18 cellular contexts compared by ENCODE assay signal in genomic region chr9:122246666-122247065, GRCh38. TPM values are rescaled to one million over a fixed set of nuclear protein-coding genes. Genes with fewer than 3 reads are reported as not detected.
DNase-seq lines count a peak whose midpoint lies in the region; ATAC-seq and TF ChIP-seq lines count a peak whose summit lies in the region.
"Had no signal": no experiment of that assay in that cellular context is flagged by ENCODE, and none has a peak within 500 bp of the region (broad histone marks: within the 10 kb centered on the region; RNA-seq: fewer than 3 reads in every experiment).

No MANE protein-coding gene starts in this region.

- H3K4me3 ChIP-seq in LNCaP clone FGC (ENCODE audit: low read depth, low read length) = no peak overlapping the region
- H3K4me3 ChIP-seq: BLaER1 had no signal

- H3K9me3 Mint-ChIP-seq in immature natural killer cell = no peaks in the 10 kb centered on the region
- H3K9me3 Mint-ChIP-seq: H9 had no signal

- peak overlapping the region; percentile 52 for H3K27ac ChIP-seq in VCaP
- H3K27ac ChIP-seq: BLaER1 had no signal

- no peak overlapping the region for H3K27ac Mint-ChIP-seq in immature natural killer cell
- H3K27ac Mint-ChIP-seq: CD4-positive, CD25-positive, alpha-beta regulatory T cell; H9 had no signal

- no peak for ATAC-seq in HG02588 (IDR thresholded peaks at IDR 0.05; ENCODE audit: unreplicated experiment)

- H3K4me1 Mint-ChIP-seq in immature natural killer cell = peaks cover 0 to 4% of the 10 kb centered on the region in 2 donors
- H3K4me1 Mint-ChIP-seq: H9 had no signal

- no peak overlapping the region for H3K4me3 Mint-ChIP-seq in immature natural killer cell
- H3K4me3 Mint-ChIP-seq: CD4-positive, CD25-positive, alpha-beta regulatory T cell; H9 had no signal

- H3K36me3 Mint-ChIP-seq in immature natural killer cell = peaks cover 26 to 60% (median 45%) of the 10 kb centered on the region in 3 donors

- TF ChIP-seq CTCF in LNCaP clone FGC (IDR thresholded peaks at IDR 0.05; ENCODE audit: control insufficient read depth, extremely low read depth, insufficient read depth) (no peak), VCaP (conservative IDR thresholded peaks at IDR 0.05) (no peak)

- DNase-seq in DMS 273 (lab: John Stamatoyannopoulos, UW; ENCODE audit: unreplicated experiment) = peak; percentile 10
- DNase-seq in DMS 273 treated with DMSO at 0.1 percent for 48 hours (lab: John Stamatoyannopoulos, UW) = no peak
- peak; percentile 63 for DNase-seq in LNCaP clone FGC (ENCODE audit: low read depth)
- peak; percentile 23 for DNase-seq in midbrain (lab: John Stamatoyannopoulos, UW)
- DNase-seq in D341Med (ENCODE audit: low spot score) = no peak
- DNase-seq in immature natural killer cell = no peak
- DNase-seq: 8988T; AML-193; CD4-positive, CD25-positive, alpha-beta regulatory T cell; DMS153; DND-41; GDM1; GOT3; H9; IMR-90 had no signal

- no peaks in the 10 kb centered on the region for H3K27me3 Mint-ChIP-seq in immature natural killer cell (ENCODE audit: low read depth in 3 of 3)
- H3K27me3 Mint-ChIP-seq: CD4-positive, CD25-positive, alpha-beta regulatory T cell had no signal

RNA-seq across cellular contexts. Expression of gene LHX6, which starts 17.9 kb away (rescaled TPM):
- polyA plus RNA-seq in immature natural killer cell = not detected
- polyA plus RNA-seq: CD4-positive, CD25-positive, alpha-beta regulatory T cell had no signal

RNA-seq across cellular contexts. Expression of gene RBM18, which starts 18.0 kb away (rescaled TPM):
- 10 to 100 TPM; 20.9 to 26.5 (median 21.8) TPM for polyA plus RNA-seq in immature natural killer cell

RNA-seq across cellular contexts. Expression of gene MRRF, which starts 18.0 kb away (rescaled TPM):
- 10 to 100 TPM; 11.5 to 18.4 (median 16.3) TPM for polyA plus RNA-seq in immature natural killer cell

Comparison
In these comparisons a context has a peak if more than half of its experiments do, and no peak if none do; other contexts are left out.
1. DNase-seq: peak in DMS 273 (single experiment), LNCaP clone FGC (single experiment) and midbrain (single experiment); none in DMS 273 treated with DMSO at 0.1 percent for 48 hours (single experiment), D341Med (single experiment) and immature natural killer cell (0 of 3).